Comparison of ENCODE assay signal across 23 cellular contexts in the genomic region with DNA sequence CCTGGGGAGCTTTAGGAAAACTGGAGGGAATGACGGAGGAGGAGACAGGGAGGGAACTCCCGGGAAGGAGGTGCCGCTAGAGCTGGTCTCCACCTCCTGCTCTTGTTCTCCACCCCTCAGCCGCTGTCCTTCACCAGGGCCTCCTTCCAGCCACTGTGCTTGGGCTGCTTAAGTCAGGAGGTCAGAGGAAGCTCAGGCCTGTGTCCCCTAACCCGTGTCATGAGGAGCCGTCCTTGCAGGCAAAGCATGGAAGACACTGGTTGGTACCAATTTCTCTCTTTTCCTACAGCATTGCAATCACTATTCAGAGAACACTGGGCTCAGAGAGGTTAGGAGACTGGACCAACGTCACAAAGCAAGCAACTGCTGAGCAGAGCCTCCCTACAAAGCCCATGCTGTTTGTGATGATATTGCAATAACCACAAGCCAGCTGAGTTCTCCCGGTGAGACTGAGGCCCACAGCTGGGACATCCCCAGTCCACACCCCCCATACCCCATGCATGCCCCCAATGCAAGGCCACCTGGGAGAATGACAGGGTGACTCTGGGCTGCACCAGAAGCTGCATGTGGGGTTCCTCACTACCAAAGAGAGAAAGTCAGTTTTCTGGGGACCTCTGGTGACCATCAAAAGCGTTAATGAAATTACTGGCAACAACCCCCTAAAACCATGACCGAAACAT.
"Had no signal": no experiment of that assay in that cellular context is flagged by ENCODE, and none has a peak within 500 bp of the region (broad histone marks: within the 10 kb centered on the region; RNA-seq: fewer than 3 reads in every experiment).

No MANE protein-coding gene starts in this region.

- H3K27ac ChIP-seq: SJSA1, SK-N-MC had no signal

- DNase-seq: IMR-90, Karpas-422, KG1, MG63, NCI-H1092, NCI-H1105 treated with DMSO at 0.1 percent for 48 hours, NCI-H1436, NCI-H187, NCI-H2029, NCI-H2081 treated with DMSO at 0.1 percent for 48 hours, NCI-H2171, NCI-H226, NCI-H446, NCI-H510A, NCI-H524 treated with DMSO at 0.1 percent for 48 hours, NCI-H69, NCI-H774, Right ventricle myocardium superior, RPMI8226, SIG-M5 had no signal

- H3K36me3 ChIP-seq: MG63, SJSA1 had no signal

- ATAC-seq: HepG2 had no signal

- H3K4me3 ChIP-seq: MG63, SJSA1, SK-N-MC had no signal

- H3K4me1 ChIP-seq: SJSA1 had no signal

- H3K27me3 ChIP-seq: MG63, SJSA1 had no signal
